24 cellular contexts compared by ENCODE assay signal in genomic region chrX:149568701-149569296, GRCh38. TPM values are rescaled to one million over a fixed set of nuclear protein-coding genes. Genes with fewer than 3 reads are reported as not detected.
"Had no signal": no experiment of that assay in that cellular context is flagged by ENCODE, and none has a peak within 500 bp of the region (broad histone marks: within the 10 kb centered on the region; RNA-seq: fewer than 3 reads in every experiment).

No MANE protein-coding gene starts in this region.

- DNase-seq: activated CD4-positive, alpha-beta T cell treated with anti-CD3 and anti-CD28 coated beads, Interleukin-2, amount 50 U/mL, for 4 hours; activated CD4-positive, CD25-positive, alpha-beta regulatory T cell treated with anti-CD3 and anti-CD28 coated beads, Interleukin-2, amount 50 U/mL, for 72 hours; activated effector memory CD4-positive, alpha-beta T cell treated with anti-CD3 and anti-CD28 coated beads, Interleukin-2, amount 50 U/mL, for 16 hours; activated naive CD4-positive, alpha-beta T cell treated with anti-CD3 and anti-CD28 coated beads, Interleukin-2, amount 50 U/mL, for 16 hours; activated T-cell treated with anti-CD3 and anti-CD28 coated beads, Interleukin-2, amount 50 U/mL, for 72 hours; aorta; cerebellar nuclear complex; effector CD4-positive, alpha-beta T cell; gastrocnemius medialis; head of caudate nucleus; left ventricle myocardium inferior; occipital lobe; stimulated activated CD4-positive, alpha-beta T cell treated with anti-CD3 and anti-CD28 coated beads, Interleukin-2, amount 100 ng/mL, for 24 hours; stimulated activated naive CD4-positive, alpha-beta T cell treated with Interleukin-2 at 50 U/mL for 16 hours; T-helper 9 cell; uterus had no signal

- H3K4me3 ChIP-seq: gastrocnemius medialis, left ventricle myocardium inferior, prostate gland, right atrium auricular region, tibial nerve, uterus had no signal

- H3K27ac Mint-ChIP-seq: activated T-cell treated with anti-CD3 and anti-CD28 coated beads, Interleukin-2, amount 50 U/mL, for 72 hours had no signal

- H3K4me1 ChIP-seq: gastrocnemius medialis, left ventricle myocardium inferior, prostate gland, right atrium auricular region, tibial nerve, uterus had no signal

- H3K4me3 Mint-ChIP-seq: activated T-cell treated with anti-CD3 and anti-CD28 coated beads, Interleukin-2, amount 50 U/mL, for 72 hours had no signal

- H3K36me3 ChIP-seq: gastrocnemius medialis, left ventricle myocardium inferior, prostate gland, right atrium auricular region, tibial nerve, uterus had no signal

- H3K27ac ChIP-seq: gastrocnemius medialis, left ventricle myocardium inferior, prostate gland, tibial nerve, uterus had no signal

- ATAC-seq: esophagus mucosa, gastrocnemius medialis had no signal

- H3K9me3 Mint-ChIP-seq: activated T-cell treated with anti-CD3 and anti-CD28 coated beads, Interleukin-2, amount 50 U/mL, for 72 hours had no signal

- H3K9me3 ChIP-seq: gastrocnemius medialis, left ventricle myocardium inferior, prostate gland, right atrium auricular region, tibial nerve, uterus had no signal

- H3K27me3 ChIP-seq: gastrocnemius medialis, right atrium auricular region, tibial nerve, uterus had no signal

RNA-seq across cellular contexts. Expression of gene MAGEA9B, which starts 18.5 kb away (rescaled TPM):
- total RNA-seq: activated CD8-positive, alpha-beta memory T cell treated with anti-CD3 and anti-CD28 coated beads for 36 hours; activated T-cell treated with anti-CD3 and anti-CD28 coated beads, Interleukin-2, amount 50 U/mL, for 72 hours; aorta; esophagus mucosa; gastrocnemius medialis; left ventricle myocardium inferior; occipital lobe; right atrium auricular region; skeletal muscle tissue; tibial nerve; uterus had no signal
- polyA plus RNA-seq: aorta, neural cell had no signal

RNA-seq across cellular contexts. Expression of gene HSFX3, which starts 19.1 kb away (rescaled TPM):
- total RNA-seq: activated CD8-positive, alpha-beta memory T cell treated with anti-CD3 and anti-CD28 coated beads for 36 hours; activated T-cell treated with anti-CD3 and anti-CD28 coated beads, Interleukin-2, amount 50 U/mL, for 72 hours; aorta; esophagus mucosa; gastrocnemius medialis; kidney epithelial cell; occipital lobe; right atrium auricular region; skeletal muscle tissue; tibial nerve; uterus had no signal
- polyA plus RNA-seq: neural cell had no signal

RNA-seq across cellular contexts. Expression of gene HSFX2, which starts 26.3 kb away (rescaled TPM):
- total RNA-seq: aorta, esophagus mucosa, left ventricle myocardium inferior, prostate gland, uterus had no signal
